Comparison of ENCODE assay signal across 8 cellular contexts in the genomic region with DNA sequence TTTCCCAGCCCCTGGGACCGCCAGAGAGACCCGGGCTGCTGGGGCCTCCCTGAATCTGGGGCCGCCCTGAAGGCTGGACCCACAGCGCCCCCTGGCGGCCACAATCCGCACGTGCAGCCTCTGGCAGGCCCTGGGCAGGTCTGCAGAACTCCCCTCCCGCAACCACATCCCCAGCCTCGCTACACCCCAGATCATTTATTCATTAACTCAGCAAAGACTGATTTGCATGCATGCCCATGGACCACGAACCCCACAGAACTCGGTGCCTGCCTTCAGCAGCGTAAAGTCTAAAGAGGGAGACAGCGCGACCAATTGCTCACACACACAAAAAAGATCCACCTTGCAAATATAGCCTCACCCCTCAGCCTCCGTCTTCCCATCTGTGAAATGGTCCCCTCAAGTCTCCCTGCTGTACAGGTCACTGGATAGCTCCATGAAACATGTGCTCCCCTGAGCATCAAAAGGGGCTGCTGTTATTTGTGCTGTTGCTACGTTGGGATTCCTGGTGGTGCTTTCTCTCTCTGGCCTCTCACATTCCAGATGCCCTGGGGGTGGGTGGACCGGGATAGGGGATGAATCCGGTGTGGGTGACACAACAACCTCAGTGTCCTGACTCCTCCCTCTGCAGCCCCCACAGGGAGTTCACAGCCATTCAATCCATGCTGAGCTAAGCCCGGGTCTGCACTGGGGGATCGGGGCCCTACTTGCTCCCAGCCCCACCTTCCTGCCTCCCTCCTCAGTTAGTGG.
DNase-seq lines count a peak whose midpoint lies in the region; ATAC-seq and TF ChIP-seq lines count a peak whose summit lies in the region.

No MANE protein-coding gene starts in this region.

- H3K4me3 ChIP-seq in WI38 (ENCODE audit: low read depth, low read length) (no peak overlapping the region), breast epithelium (no peak overlapping the region)

- TF ChIP-seq POLR2A in breast epithelium (IDR thresholded peaks at IDR 0.05): no peak

- peak; percentile 7 for DNase-seq in NCI-H2029 treated with DMSO at 0.1 percent for 48 hours (lab: John Stamatoyannopoulos, UW)
- DNase-seq in NCI-H2029 (lab: John Stamatoyannopoulos, UW): no peak
- peak; percentile 2 for DNase-seq in NCI-H2081 treated with DMSO at 0.1 percent for 48 hours (lab: John Stamatoyannopoulos, UW)
- peak in 1 of 2 donors; percentile 78 for DNase-seq in breast epithelium (ENCODE audit: low spot score in 2 of 2)
- peak; percentile 78 for DNase-seq in kidney tubule cell (ENCODE audit: low spot score)
- DNase-seq in stimulated activated CD4-positive, alpha-beta T cell treated with anti-CD3 and anti-CD28 coated beads, Interleukin-2, amount 100 ng/mL, for 48 hours: peak; percentile 86 to 93

- peaks cover 9 to 18% of the 10 kb centered on the region in 2 donors for H3K4me1 ChIP-seq in breast epithelium

- TF ChIP-seq CTCF in WI38 (IDR thresholded peaks at IDR 0.05; ENCODE audit: low read depth, low read length): peak; percentile 88
- TF ChIP-seq CTCF in breast epithelium (IDR thresholded peaks at IDR 0.05): peak; percentile 99

- H3K36me3 ChIP-seq in breast epithelium: no peaks in the 10 kb centered on the region

- peak overlapping the region in 1 of 2 donors; percentile 89 for H3K27ac ChIP-seq in breast epithelium

- peaks cover 0 to 7% of the 10 kb centered on the region in 2 donors for H3K9me3 ChIP-seq in breast epithelium

- intact Hi-C loops in breast epithelium (cut with DNase I; ENCODE audit: low total_unique reads): no loop called here

- no peaks in the 10 kb centered on the region for H3K27me3 ChIP-seq in breast epithelium

- peak; percentile 66 for ATAC-seq in HG02759 (IDR thresholded peaks at IDR 0.05; ENCODE audit: unreplicated experiment)
